Comparison of ENCODE assay signal across 12 cellular contexts in the genomic region with DNA sequence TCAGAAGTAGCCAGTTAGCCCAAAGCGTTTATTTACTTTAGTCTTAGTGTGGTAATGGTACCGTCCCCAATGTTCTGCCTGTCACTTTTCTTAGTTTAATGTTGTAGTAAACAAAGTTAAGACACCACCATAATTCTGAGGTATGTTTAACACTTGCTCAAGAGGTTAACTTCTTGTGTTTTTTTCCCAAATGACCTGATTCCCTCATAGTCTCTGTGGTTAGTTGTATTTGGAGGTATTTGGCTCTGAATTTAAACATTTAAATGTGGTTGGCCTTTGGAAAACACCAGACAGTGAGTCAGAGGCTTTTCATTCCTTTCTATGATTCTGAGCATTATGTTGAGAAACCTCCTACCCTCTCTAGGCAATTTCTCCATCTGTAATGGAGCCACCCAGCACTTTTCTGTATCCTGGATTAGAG.
DNase-seq lines count a peak whose midpoint lies in the region; ATAC-seq, FAIRE-seq and TF ChIP-seq lines count a peak whose summit lies in the region.
"Had no signal": no experiment of that assay in that cellular context is flagged by ENCODE, and none has a peak within 500 bp of the region (broad histone marks: within the 10 kb centered on the region; RNA-seq: fewer than 3 reads in every experiment).

No MANE protein-coding gene starts in this region.

- ATAC-seq in RWPE2 (ENCODE audit: low read depth): peak; percentile 98
- ATAC-seq in GM21390 (IDR thresholded peaks at IDR 0.05; ENCODE audit: unreplicated experiment): no peak
- ATAC-seq: T-helper 17 cell had no signal

- TF ChIP-seq CTCF in RWPE2 (IDR thresholded peaks at IDR 0.05; ENCODE audit: poor library complexity, severe bottlenecking): no peak
- no peak for TF ChIP-seq CTCF in fibroblast of pulmonary artery (IDR thresholded peaks at IDR 0.05; ENCODE audit: low read length, missing control alignments)

- no peaks in the 10 kb centered on the region for H3K36me3 ChIP-seq in RWPE2 (ENCODE audit: low read depth)
- H3K36me3 ChIP-seq: esophagus muscularis mucosa had no signal

- H3K4me1 ChIP-seq in RWPE2 (ENCODE audit: insufficient read depth, poor library complexity, severe bottlenecking): peaks cover 21% of the 10 kb centered on the region
- H3K4me1 ChIP-seq: esophagus muscularis mucosa had no signal

- no peaks in the 10 kb centered on the region for H3K27me3 ChIP-seq in RWPE2 (ENCODE audit: insufficient read depth, poor library complexity, severe bottlenecking)
- H3K27me3 ChIP-seq: esophagus muscularis mucosa had no signal

- FAIRE-seq in GM19239 (lab: Jason Lieb, UNC): no peak

- peak overlapping the region; percentile 76 for H3K27ac ChIP-seq in RWPE2 (ENCODE audit: poor library complexity, severe bottlenecking)
- H3K27ac ChIP-seq: KMS-11 had no signal

- H3K9me3 ChIP-seq in RWPE2 (ENCODE audit: severe bottlenecking): no peaks in the 10 kb centered on the region
- H3K9me3 ChIP-seq: esophagus muscularis mucosa had no signal

- DNase-seq in GM04504 (ENCODE audit: low read depth) (peak; percentile 85), RWPE2 (ENCODE audit: low spot score) (no peak), fibroblast of pulmonary artery (ENCODE audit: low read depth) (peak; percentile 97), skeletal muscle cell (ENCODE audit: low read depth) (peak; percentile 89), GM19239 (ENCODE audit: insufficient read length, low spot score) (no peak), DMS114 treated with DMSO at 0.1 percent for 48 hours (lab: John Stamatoyannopoulos, UW; ENCODE audit: unreplicated experiment) (no peak)
- no peak for DNase-seq in activated naive CD4-positive, alpha-beta T cell treated with Interleukin-2 at 50 U/mL for 16 hours
- DNase-seq: NCI-H526 treated with DMSO at 0.1 percent for 48 hours, T-helper 17 cell had no signal

- H3K4me3 ChIP-seq in RWPE2 (ENCODE audit: severe bottlenecking): no peak overlapping the region
- H3K4me3 ChIP-seq in fibroblast of pulmonary artery (replicated peaks; ENCODE audit: low read depth, low read length): no peak overlapping the region
- no peak overlapping the region for H3K4me3 ChIP-seq in skeletal muscle cell (ENCODE audit: low read depth, low read length)
- H3K4me3 ChIP-seq: esophagus muscularis mucosa had no signal

Comparison
In these comparisons a context has a peak if more than half of its experiments do, and no peak if none do; other contexts are left out.
1. DNase-seq: peak in GM04504 (single experiment), fibroblast of pulmonary artery (single experiment) and skeletal muscle cell (single experiment); none in RWPE2 (single experiment), GM19239 (single experiment), DMS114 treated with DMSO at 0.1 percent for 48 hours (single experiment) and activated naive CD4-positive, alpha-beta T cell treated with Interleukin-2 at 50 U/mL for 16 hours (single experiment).